ENCODE assay signal across 1 cellular context in the genomic region with DNA sequence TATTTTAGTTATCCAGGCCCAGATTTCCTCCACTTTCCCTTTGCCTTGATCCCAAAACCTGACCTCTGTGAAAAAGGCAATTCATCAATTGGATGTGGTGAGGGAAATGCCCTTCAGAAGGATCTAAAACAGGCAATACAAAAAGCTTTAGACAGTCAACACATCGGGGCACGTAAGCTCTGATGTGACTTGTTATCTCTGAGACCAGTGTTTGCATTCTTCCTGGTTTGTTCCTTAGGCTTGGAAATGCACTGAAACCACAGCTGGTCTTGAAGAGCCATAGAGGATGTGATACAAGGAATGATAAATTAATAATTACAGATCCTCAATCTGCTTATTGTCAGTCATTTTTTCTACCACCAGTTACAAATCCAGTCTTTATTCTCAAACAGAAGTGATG.
TF ChIP-seq lines count a peak whose summit lies in the region.

No MANE protein-coding gene starts in this region.

TF ChIP-seq in H1, 55 proteins besides CTCF, POLR2A, EP300 and RAD21 (continued from another document):
- TF ChIP-seq TAF1 (IDR thresholded peaks at IDR 0.05; ENCODE audit: low read depth, low read length): no peak
- TF ChIP-seq KDM5A (IDR thresholded peaks at IDR 0.05; ENCODE audit: low read length): no peak
- TF ChIP-seq SP1 (IDR thresholded peaks at IDR 0.05; ENCODE audit: low read depth, low read length): no peak
- no peak for TF ChIP-seq POLR2AphosphoS5 (IDR thresholded peaks at IDR 0.05; ENCODE audit: low read depth, low read length)
- TF ChIP-seq SIRT6 (IDR thresholded peaks at IDR 0.05; ENCODE audit: low read length): no peak
- no peak for TF ChIP-seq KDM1A (IDR thresholded peaks at IDR 0.05; ENCODE audit: borderline replicate concordance, low read length)
- no peak for TF ChIP-seq CTBP2 (IDR thresholded peaks at IDR 0.05; ENCODE audit: borderline replicate concordance, insufficient read depth, insufficient read length, low read length)
- TF ChIP-seq, protein P1, sequence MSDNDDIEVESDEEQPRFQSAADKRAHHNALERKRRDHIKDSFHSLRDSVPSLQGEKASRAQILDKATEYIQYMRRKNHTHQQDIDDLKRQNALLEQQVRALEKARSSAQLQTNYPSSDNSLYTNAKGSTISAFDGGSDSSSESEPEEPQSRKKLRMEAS (IDR thresholded peaks at IDR 0.05): no peak
- TF ChIP-seq SP2 (IDR thresholded peaks at IDR 0.05; ENCODE audit: low read length): no peak
- no peak for TF ChIP-seq CHD2 (IDR thresholded peaks at IDR 0.05; ENCODE audit: low read length)
TF ChIP-seq in H1: peak in this region for 0.
